In the genomic region with DNA sequence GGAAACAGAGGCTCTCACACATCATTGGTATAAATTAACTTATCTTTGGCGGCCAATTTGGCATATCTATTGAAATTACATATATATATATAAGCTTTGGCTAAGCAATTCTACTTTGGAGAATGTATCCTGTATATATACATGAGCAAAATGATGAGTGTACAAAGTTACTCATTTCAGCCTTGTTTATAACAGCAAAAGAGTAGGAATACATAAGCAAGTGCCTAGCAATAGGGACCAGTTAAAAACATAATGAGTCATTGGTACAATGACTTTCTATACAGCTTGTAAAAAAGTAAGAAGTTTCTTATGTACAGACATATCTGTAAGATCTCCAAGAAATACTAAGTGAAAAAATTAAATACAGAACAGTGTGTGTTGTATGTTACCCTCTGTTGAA, we compare ENCODE assay signal across 21 cellular contexts.
DNase-seq lines count a peak whose midpoint lies in the region; ATAC-seq and TF ChIP-seq lines count a peak whose summit lies in the region.
"Had no signal": no experiment of that assay in that cellular context is flagged by ENCODE, and none has a peak within 500 bp of the region (broad histone marks: within the 10 kb centered on the region; RNA-seq: fewer than 3 reads in every experiment).

No MANE protein-coding gene starts in this region.

- no peak overlapping the region for H2AFZ ChIP-seq in smooth muscle cell (ENCODE audit: low read depth)

- H3K9me3 ChIP-seq in smooth muscle cell (replicated peaks; ENCODE audit: low read depth): no peaks in the 10 kb centered on the region

- H3K4me2 ChIP-seq in smooth muscle cell: no peak overlapping the region

- TF ChIP-seq CTCF in fibroblast of mammary gland (conservative IDR thresholded peaks at IDR 0.05; ENCODE audit: control insufficient read depth, insufficient read depth, low read depth, low read length) (no peak), smooth muscle cell (IDR thresholded peaks at IDR 0.05; ENCODE audit: borderline replicate concordance, insufficient read depth, poor library complexity, severe bottlenecking) (no peak)

- H3K4me1 ChIP-seq in smooth muscle cell (ENCODE audit: low read depth): no peaks in the 10 kb centered on the region

- no peaks in the 10 kb centered on the region for H4K20me1 ChIP-seq in smooth muscle cell (ENCODE audit: low read depth)

- DNase-seq in HCEC 1CT: peak; percentile 70
- DNase-seq in RKO (ENCODE audit: low spot score): peak; percentile 51
- peak; percentile 56 for DNase-seq in fibroblast of mammary gland (ENCODE audit: low read depth)
- DNase-seq in smooth muscle cell (lab: John Stamatoyannopoulos, UW; ENCODE audit: unreplicated experiment): no peak
- DNase-seq in NCI-H2081 treated with DMSO at 0.1 percent for 48 hours (lab: John Stamatoyannopoulos, UW): no peak
- no peak for DNase-seq in COLO668 (lab: John Stamatoyannopoulos, UW; ENCODE audit: unreplicated experiment)
- no peak for DNase-seq in GM03348 (ENCODE audit: low spot score)
- DNase-seq: ACHN, AML-193, DND-41, GF-D8, NCI-H1105 treated with DMSO at 0.1 percent for 48 hours, NCI-H1694, NCI-H510A, NCI-H774, RPMI8226, SIG-M5 had no signal

- peak overlapping the region; percentile 60 for H3K27ac ChIP-seq in smooth muscle cell (ENCODE audit: low read depth)
- H3K27ac ChIP-seq: C4-2B had no signal

- H3K27me3 ChIP-seq in smooth muscle cell (ENCODE audit: low read depth): no peaks in the 10 kb centered on the region

- no peaks in the 10 kb centered on the region for H3F3A ChIP-seq in smooth muscle cell (ENCODE audit: low read depth)

- H3K79me2 ChIP-seq in smooth muscle cell (ENCODE audit: low read depth): no peaks in the 10 kb centered on the region

- no peaks in the 10 kb centered on the region for H3K36me3 ChIP-seq in smooth muscle cell (ENCODE audit: low read depth)

- peak overlapping the region; percentile 18 for H3K9ac ChIP-seq in smooth muscle cell (ENCODE audit: low read depth)

- H3K4me3 ChIP-seq in fibroblast of mammary gland (ENCODE audit: control insufficient read depth, low read depth, low read length) (no peak overlapping the region), smooth muscle cell (no peak overlapping the region)
- H3K4me3 ChIP-seq: GM12878, K562 had no signal

- no peak for ATAC-seq in SK-N-SH treated with all-trans-retinoic acid at 6 μM for 48 hours
- ATAC-seq: GM12878, K562 had no signal

- 97% methylated on average over 1 of the region's 1 CpG for WGBS in smooth muscle cell (ENCODE audit: low lambda C conversion rate)

TF ChIP-seq in SK-N-SH treated with all-trans-retinoic acid at 6 μM for 48 hours, 23 proteins besides CTCF, POLR2A, EP300 and RAD21:
- TF ChIP-seq, protein P1, sequence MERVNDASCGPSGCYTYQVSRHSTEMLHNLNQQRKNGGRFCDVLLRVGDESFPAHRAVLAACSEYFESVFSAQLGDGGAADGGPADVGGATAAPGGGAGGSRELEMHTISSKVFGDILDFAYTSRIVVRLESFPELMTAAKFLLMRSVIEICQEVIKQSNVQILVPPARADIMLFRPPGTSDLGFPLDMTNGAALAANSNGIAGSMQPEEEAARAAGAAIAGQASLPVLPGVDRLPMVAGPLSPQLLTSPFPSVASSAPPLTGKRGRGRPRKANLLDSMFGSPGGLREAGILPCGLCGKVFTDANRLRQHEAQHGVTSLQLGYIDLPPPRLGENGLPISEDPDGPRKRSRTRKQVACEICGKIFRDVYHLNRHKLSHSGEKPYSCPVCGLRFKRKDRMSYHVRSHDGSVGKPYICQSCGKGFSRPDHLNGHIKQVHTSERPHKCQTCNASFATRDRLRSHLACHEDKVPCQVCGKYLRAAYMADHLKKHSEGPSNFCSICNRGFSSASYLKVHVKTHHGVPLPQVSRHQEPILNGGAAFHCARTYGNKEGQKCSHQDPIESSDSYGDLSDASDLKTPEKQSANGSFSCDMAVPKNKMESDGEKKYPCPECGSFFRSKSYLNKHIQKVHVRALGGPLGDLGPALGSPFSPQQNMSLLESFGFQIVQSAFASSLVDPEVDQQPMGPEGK (CRISPR knock-in tag; IDR thresholded peaks at IDR 0.05; ENCODE audit: borderline replicate concordance): no peak
- no peak for TF ChIP-seq ZNF565 (CRISPR knock-in tag; conservative IDR thresholded peaks at IDR 0.05; ENCODE audit: low read depth)
- no peak for TF ChIP-seq RARB (CRISPR knock-in tag; IDR thresholded peaks at IDR 0.05)
- TF ChIP-seq TOX (CRISPR knock-in tag; IDR thresholded peaks at IDR 0.05; ENCODE audit: borderline replicate concordance): no peak
- TF ChIP-seq CSDC2 (CRISPR knock-in tag; IDR thresholded peaks at IDR 0.05): no peak
- TF ChIP-seq, protein P2, sequence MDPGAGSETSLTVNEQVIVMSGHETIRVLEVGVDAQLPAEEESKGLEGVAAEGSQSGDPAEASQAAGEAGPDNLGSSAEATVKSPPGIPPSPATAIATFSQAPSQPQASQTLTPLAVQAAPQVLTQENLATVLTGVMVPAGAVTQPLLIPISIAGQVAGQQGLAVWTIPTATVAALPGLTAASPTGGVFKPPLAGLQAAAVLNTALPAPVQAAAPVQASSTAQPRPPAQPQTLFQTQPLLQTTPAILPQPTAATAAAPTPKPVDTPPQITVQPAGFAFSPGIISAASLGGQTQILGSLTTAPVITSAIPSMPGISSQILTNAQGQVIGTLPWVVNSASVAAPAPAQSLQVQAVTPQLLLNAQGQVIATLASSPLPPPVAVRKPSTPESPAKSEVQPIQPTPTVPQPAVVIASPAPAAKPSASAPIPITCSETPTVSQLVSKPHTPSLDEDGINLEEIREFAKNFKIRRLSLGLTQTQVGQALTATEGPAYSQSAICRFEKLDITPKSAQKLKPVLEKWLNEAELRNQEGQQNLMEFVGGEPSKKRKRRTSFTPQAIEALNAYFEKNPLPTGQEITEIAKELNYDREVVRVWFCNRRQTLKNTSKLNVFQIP (CRISPR knock-in tag; IDR thresholded peaks at IDR 0.05; ENCODE audit: borderline replicate concordance, low read depth): no peak
- no peak for TF ChIP-seq ZC3H10 (CRISPR knock-in tag; IDR thresholded peaks at IDR 0.05)

Comparison
In these comparisons a context has a peak if more than half of its experiments do, and no peak if none do; other contexts are left out.
1. DNase-seq: peak in HCEC 1CT (single experiment), RKO (single experiment) and fibroblast of mammary gland (single experiment); none in smooth muscle cell (single experiment), NCI-H2081 treated with DMSO at 0.1 percent for 48 hours (single experiment), COLO668 (single experiment) and GM03348 (single experiment).